In genomic region chr2:240501531-240501991, GRCh38 we compare ENCODE assay signal across 21 cellular contexts. TPM values are rescaled to one million over a fixed set of nuclear protein-coding genes. Genes with fewer than 3 reads are reported as not detected.
DNase-seq lines count a peak whose midpoint lies in the region; ATAC-seq lines count a peak whose summit lies in the region.
"Had no signal": no experiment of that assay in that cellular context is flagged by ENCODE, and none has a peak within 500 bp of the region (broad histone marks: within the 10 kb centered on the region; RNA-seq: fewer than 3 reads in every experiment).

No MANE protein-coding gene starts in this region.

- intact Hi-C loops in activated naive CD4-positive, alpha-beta T cell treated with anti-CD3 and anti-CD28 coated beads for 36 hours (cut with micrococcal nuclease) = no loop called here

- no peaks in the 10 kb centered on the region for H3K27me3 Mint-ChIP-seq in activated naive CD4-positive, alpha-beta T cell treated with anti-CD3 and anti-CD28 coated beads, Interleukin-2, amount 10 ng/mL, durations not matched to agents 7 days and 5 days
- no peaks in the 10 kb centered on the region for H3K27me3 Mint-ChIP-seq in activated naive CD4-positive, alpha-beta T cell treated with anti-CD3 and anti-CD28 coated beads for 36 hours (ENCODE audit: low read depth)
- H3K27me3 Mint-ChIP-seq in central memory CD8-positive, alpha-beta T cell = no peaks in the 10 kb centered on the region
- H3K27me3 Mint-ChIP-seq: memory B cell had no signal

- H3K36me3 Mint-ChIP-seq in activated naive CD4-positive, alpha-beta T cell treated with anti-CD3 and anti-CD28 coated beads, Interleukin-2, amount 10 ng/mL, durations not matched to agents 7 days and 5 days = peaks cover 8% of the 10 kb centered on the region
- H3K36me3 Mint-ChIP-seq in activated naive CD4-positive, alpha-beta T cell treated with anti-CD3 and anti-CD28 coated beads for 36 hours (ENCODE audit: low read depth) = peaks cover 26% of the 10 kb centered on the region
- H3K36me3 Mint-ChIP-seq in central memory CD8-positive, alpha-beta T cell (ENCODE audit: insufficient read depth) = peaks cover 8% of the 10 kb centered on the region
- H3K36me3 Mint-ChIP-seq: neural progenitor cell had no signal

- in situ Hi-C loops in ACHN (cut with HindIII; ENCODE audit: low pct_ligation_motif_present, low pct_unique_long_range_greater_than_20kb, low sequenced_read_pairs) = no loop called here

- no peak overlapping the region for H3K4me3 Mint-ChIP-seq in activated naive CD4-positive, alpha-beta T cell treated with anti-CD3 and anti-CD28 coated beads, Interleukin-2, amount 10 ng/mL, durations not matched to agents 7 days and 5 days
- no peak overlapping the region for H3K4me3 Mint-ChIP-seq in activated naive CD4-positive, alpha-beta T cell treated with anti-CD3 and anti-CD28 coated beads for 36 hours
- no peak overlapping the region for H3K4me3 Mint-ChIP-seq in central memory CD8-positive, alpha-beta T cell
- H3K4me3 Mint-ChIP-seq: activated T-cell treated with anti-CD3 and anti-CD28 coated beads, Interleukin-2, amount 50 U/mL, for 4 hours; brain; memory B cell; neural progenitor cell had no signal

- no peaks in the 10 kb centered on the region for H3K4me1 Mint-ChIP-seq in activated naive CD4-positive, alpha-beta T cell treated with anti-CD3 and anti-CD28 coated beads, Interleukin-2, amount 10 ng/mL, durations not matched to agents 7 days and 5 days
- H3K4me1 Mint-ChIP-seq in activated naive CD4-positive, alpha-beta T cell treated with anti-CD3 and anti-CD28 coated beads for 36 hours (ENCODE audit: low read depth) = no peaks in the 10 kb centered on the region
- no peaks in the 10 kb centered on the region for H3K4me1 Mint-ChIP-seq in central memory CD8-positive, alpha-beta T cell
- H3K4me1 Mint-ChIP-seq: brain, neural progenitor cell had no signal

- no peak overlapping the region for H3K27ac Mint-ChIP-seq in activated naive CD4-positive, alpha-beta T cell treated with anti-CD3 and anti-CD28 coated beads, Interleukin-2, amount 10 ng/mL, durations not matched to agents 7 days and 5 days
- no peak overlapping the region for H3K27ac Mint-ChIP-seq in activated naive CD4-positive, alpha-beta T cell treated with anti-CD3 and anti-CD28 coated beads for 36 hours
- no peak overlapping the region for H3K27ac Mint-ChIP-seq in central memory CD8-positive, alpha-beta T cell (ENCODE audit: low read depth)
- H3K27ac Mint-ChIP-seq: brain, neural progenitor cell had no signal

- no peak for ATAC-seq in central memory CD8-positive, alpha-beta T cell (replicated peaks; ENCODE audit: extremely low read depth, poor library complexity, severe bottlenecking)
- ATAC-seq in HG03439 (IDR thresholded peaks at IDR 0.05; ENCODE audit: unreplicated experiment) = no peak
- ATAC-seq: activated T-cell treated with anti-CD3 and anti-CD28 coated beads, Interleukin-2, amount 50 U/mL, for 4 hours had no signal

- CTCF ChIA-PET in activated naive CD4-positive, alpha-beta T cell treated with anti-CD3 and anti-CD28 coated beads, Interleukin-2, amount 10 ng/mL, durations not matched to agents 7 days and 5 days (lab: Charles Lee) = no interaction called here
- CTCF ChIA-PET in activated naive CD4-positive, alpha-beta T cell treated with anti-CD3 and anti-CD28 coated beads for 36 hours (lab: Charles Lee) = no interaction called here

- peak; percentile 6 for DNase-seq in activated naive CD4-positive, alpha-beta T cell treated with anti-CD3 and anti-CD28 coated beads, Interleukin-2, amount 10 ng/mL, durations not matched to agents 7 days and 5 days
- DNase-seq in activated naive CD4-positive, alpha-beta T cell treated with anti-CD3 and anti-CD28 coated beads for 36 hours = no peak
- DNase-seq in central memory CD8-positive, alpha-beta T cell (ENCODE audit: low spot score in 2 of 2) = peak; percentile 3 to 12
- DNase-seq in mesenteric fat pad (ENCODE audit: low spot score) = peak; percentile 76
- DNase-seq in stimulated activated CD8-positive, alpha-beta memory T cell treated with anti-CD3 and anti-CD28 coated beads, Interleukin-4, amount 100 ng/mL, for 48 hours = peak; percentile 8
- DNase-seq in ACHN = no peak
- DNase-seq in HuH-7 (ENCODE audit: low spot score) = no peak
- DNase-seq: activated CD4-positive, alpha-beta T cell treated with anti-CD3 and anti-CD28 coated beads, Interleukin-2, amount 50 U/mL, for 48 hours; activated T-cell treated with anti-CD3 and anti-CD28 coated beads, Interleukin-2, amount 50 U/mL, for 4 hours; DMS79 treated with DMSO at 0.1 percent for 48 hours; glutamatergic neuron; KG1; kidney glomerular epithelial cell; MG63; NCI-H2081; NCI-H2227 treated with DMSO at 0.1 percent for 48 hours; NCI-H69 had no signal

- no peaks in the 10 kb centered on the region for H3K9me3 Mint-ChIP-seq in activated naive CD4-positive, alpha-beta T cell treated with anti-CD3 and anti-CD28 coated beads, Interleukin-2, amount 10 ng/mL, durations not matched to agents 7 days and 5 days
- H3K9me3 Mint-ChIP-seq in activated naive CD4-positive, alpha-beta T cell treated with anti-CD3 and anti-CD28 coated beads for 36 hours = no peaks in the 10 kb centered on the region
- no peaks in the 10 kb centered on the region for H3K9me3 Mint-ChIP-seq in central memory CD8-positive, alpha-beta T cell
- H3K9me3 Mint-ChIP-seq: activated T-cell treated with anti-CD3 and anti-CD28 coated beads, Interleukin-2, amount 50 U/mL, for 4 hours; brain; memory B cell; neural progenitor cell had no signal

RNA-seq across cellular contexts. Expression of gene ANKMY1, which starts 56.2 kb away (rescaled TPM):
- total RNA-seq in activated naive CD4-positive, alpha-beta T cell treated with anti-CD3 and anti-CD28 coated beads for 36 hours = 10 to 100 TPM; 17.0 to 17.4 TPM
- total RNA-seq in mesenteric fat pad = 11.4 TPM

RNA-seq across cellular contexts. Expression of gene DUSP28, which starts 58.6 kb away (rescaled TPM):
- total RNA-seq in activated naive CD4-positive, alpha-beta T cell treated with anti-CD3 and anti-CD28 coated beads for 36 hours = 1 to 10 TPM; 5.1 to 5.6 TPM
- 3.8 TPM for total RNA-seq in mesenteric fat pad

Comparison
In these comparisons a context has a peak if more than half of its experiments do, and no peak if none do; other contexts are left out.
1. DNase-seq: peak in activated naive CD4-positive, alpha-beta T cell treated with anti-CD3 and anti-CD28 coated beads, Interleukin-2, amount 10 ng/mL, durations not matched to agents 7 days and 5 days (single experiment), central memory CD8-positive, alpha-beta T cell (2 of 2), mesenteric fat pad (single experiment) and stimulated activated CD8-positive, alpha-beta memory T cell treated with anti-CD3 and anti-CD28 coated beads, Interleukin-4, amount 100 ng/mL, for 48 hours (single experiment); none in activated naive CD4-positive, alpha-beta T cell treated with anti-CD3 and anti-CD28 coated beads for 36 hours (single experiment), ACHN (single experiment) and HuH-7 (single experiment).